ENCODE assay signal across 10 cellular contexts in genomic region chr12:4145990-4146859, GRCh38.
DNase-seq lines count a peak whose midpoint lies in the region; ATAC-seq and TF ChIP-seq lines count a peak whose summit lies in the region.
"Had no signal": no experiment of that assay in that cellular context is flagged by ENCODE, and none has a peak within 500 bp of the region (broad histone marks: within the 10 kb centered on the region; RNA-seq: fewer than 3 reads in every experiment).

No MANE protein-coding gene starts in this region.

- TF ChIP-seq CTCF in epithelial cell of esophagus (IDR thresholded peaks at IDR 0.05; ENCODE audit: insufficient read depth, low read depth, low read length, missing control alignments), result no peak

- ATAC-seq in HG02678 (IDR thresholded peaks at IDR 0.05; ENCODE audit: unreplicated experiment) (peak; percentile 24), HG03097 (IDR thresholded peaks at IDR 0.05; ENCODE audit: low FRiP score, unreplicated experiment) (no peak), HG03045 (IDR thresholded peaks at IDR 0.05; ENCODE audit: unreplicated experiment) (no peak)
- ATAC-seq: right lobe of liver had no signal

- DNase-seq in activated CD8-positive, alpha-beta memory T cell treated with anti-CD3 and anti-CD28 coated beads for 24 hours, result peak; percentile 89
- DNase-seq in epithelial cell of esophagus (ENCODE audit: low read depth), result peak; percentile 22
- peak; percentile 75 for DNase-seq in stimulated activated CD8-positive, alpha-beta memory T cell treated with anti-CD3 and anti-CD28 coated beads, Interleukin-4, amount 100 ng/mL, for 48 hours
- no peak for DNase-seq in NCI-H345 (lab: John Stamatoyannopoulos, UW)
- no peak for DNase-seq in UCSD-AML1 (lab: John Stamatoyannopoulos, UW; ENCODE audit: unreplicated experiment)
- DNase-seq: DMS153, right lobe of liver had no signal

- no peak overlapping the region for H3K4me3 ChIP-seq in epithelial cell of esophagus (ENCODE audit: low read length)
- H3K4me3 ChIP-seq: right lobe of liver had no signal

Comparison
In these comparisons a context has a peak if more than half of its experiments do, and no peak if none do; other contexts are left out.
1. DNase-seq: peak in activated CD8-positive, alpha-beta memory T cell treated with anti-CD3 and anti-CD28 coated beads for 24 hours (single experiment), epithelial cell of esophagus (single experiment) and stimulated activated CD8-positive, alpha-beta memory T cell treated with anti-CD3 and anti-CD28 coated beads, Interleukin-4, amount 100 ng/mL, for 48 hours (single experiment); none in NCI-H345 (single experiment) and UCSD-AML1 (single experiment).